ENCODE assay signal across 26 cellular contexts in genomic region chr10:33638891-33639290, GRCh38.
"Had no signal": no experiment of that assay in that cellular context is flagged by ENCODE, and none has a peak within 500 bp of the region (broad histone marks: within the 10 kb centered on the region; RNA-seq: fewer than 3 reads in every experiment).

No MANE protein-coding gene starts in this region.

- DNase-seq: cortex of kidney; dorsolateral prefrontal cortex; effector CD4-positive, alpha-beta T cell; hypothalamus; immature natural killer cell; islet precursor cell; kidney glomerular epithelial cell; left ventricle myocardium superior; lower lobe of right lung; natural killer cell; occipital lobe; ovary; posterior cingulate gyrus; right lobe of liver; stimulated activated CD4-positive, alpha-beta T cell treated with anti-CD3 and anti-CD28 coated beads, Interleukin-12 subunit alpha, Interleukin-12 subunit beta, amount 100 ng/mL, for 4 hours; stimulated activated CD4-positive, alpha-beta T cell treated with anti-CD3 and anti-CD28 coated beads, Interleukin-1b, Interleukin-23, amount 100 ng/mL, for 48 hours; stimulated activated CD4-positive, alpha-beta T cell treated with anti-CD3 and anti-CD28 coated beads, Interleukin-4, amount 100 ng/mL, for 1 hour; stimulated activated CD8-positive, alpha-beta memory T cell treated with anti-CD3 and anti-CD28 coated beads, Interleukin-4, amount 100 ng/mL, for 48 hours; stimulated activated naive CD4-positive, alpha-beta T cell; stimulated activated naive CD8-positive, alpha-beta T cell treated with anti-CD3 and anti-CD28 coated beads, Interleukin-15, amount 100 ng/mL, for 72 hours; trophoblast cell had no signal

- H3K4me1 ChIP-seq: esophagus muscularis mucosa, lower lobe of right lung, right lobe of liver, suprapubic skin, vagina had no signal

- H3K27me3 ChIP-seq: dorsolateral prefrontal cortex, esophagus muscularis mucosa, ovary, right lobe of liver, suprapubic skin, vagina had no signal

- ATAC-seq: left ventricle myocardium superior; lower lobe of right lung; natural killer cell; right lobe of liver; stimulated activated naive CD8-positive, alpha-beta T cell treated with anti-CD3 and anti-CD28 coated beads, Interleukin-15, amount 100 ng/mL, for 72 hours had no signal

- H3K36me3 ChIP-seq: esophagus muscularis mucosa, lower lobe of right lung, ovary, right lobe of liver, suprapubic skin, vagina had no signal

- H3K4me3 ChIP-seq: dorsolateral prefrontal cortex, esophagus muscularis mucosa, lower lobe of right lung, ovary, right lobe of liver, smooth muscle cell, suprapubic skin, vagina had no signal

- H3K27ac ChIP-seq: dorsolateral prefrontal cortex, epithelial cell of prostate, esophagus muscularis mucosa, lower lobe of right lung, ovary, right lobe of liver, suprapubic skin, vagina had no signal
